In the genomic region with DNA sequence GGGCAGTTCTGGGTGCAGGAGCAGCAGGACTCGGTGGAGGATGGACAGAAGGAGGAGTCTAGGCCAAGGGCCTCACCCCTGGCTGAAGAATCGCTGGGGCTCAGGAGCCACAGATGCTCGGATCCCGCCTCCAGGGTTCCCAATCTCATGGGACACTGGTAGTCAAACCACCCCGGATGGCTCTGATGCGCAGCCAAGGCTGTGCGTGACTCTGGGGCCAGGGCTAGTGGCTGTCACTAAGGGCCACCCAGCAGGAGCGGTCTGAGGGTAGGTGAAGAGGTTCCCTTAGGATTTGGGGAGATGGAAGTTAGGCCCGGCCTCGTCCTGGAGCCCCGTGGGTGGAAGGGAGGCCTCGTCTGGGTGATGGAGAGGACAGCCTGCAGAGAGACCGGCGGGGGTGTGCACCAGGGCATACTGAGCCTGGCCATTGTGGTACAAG, we compare ENCODE assay signal across 17 cellular contexts.
DNase-seq lines count a peak whose midpoint lies in the region; ATAC-seq and TF ChIP-seq lines count a peak whose summit lies in the region.
"Had no signal": no experiment of that assay in that cellular context is flagged by ENCODE, and none has a peak within 500 bp of the region (broad histone marks: within the 10 kb centered on the region; RNA-seq: fewer than 3 reads in every experiment).

No MANE protein-coding gene starts in this region.

- H3K18ac ChIP-seq in mesenchymal stem cell (ENCODE audit: low read depth in 1 of 2, low read length in 2 of 2) = no peak overlapping the region

- peak; percentile 57 for DNase-seq in activated effector memory CD4-positive, alpha-beta T cell treated with anti-CD3 and anti-CD28 coated beads, Interleukin-2, amount 50 U/mL, for 16 hours
- DNase-seq in activated effector memory CD4-positive, alpha-beta T cell treated with Interleukin-2 at 50 U/mL for 16 hours = no peak
- DNase-seq in WTC11 (ENCODE audit: low spot score) (no peak), mesenchymal stem cell (no peak), nucleus accumbens (lab: John Stamatoyannopoulos, UW) (no peak), caudate nucleus (lab: John Stamatoyannopoulos, UW) (no peak), MG63 (no peak)
- no peak for DNase-seq in stimulated activated naive B cell treated with anti-CD40 and anti-IgM and Interleukin-4, amounts not matched to agents 10 μg/mL and 1 μg/mL and 100 μg/mL, for 72 hours
- DNase-seq: CD8-positive, alpha-beta T cell; NCI-H1048; NCI-H146; NCI-H2081 treated with DMSO at 0.1 percent for 48 hours; NCI-H510A treated with DMSO at 0.1 percent for 48 hours; NCI-H82; PC-9 had no signal

- no peak overlapping the region for H3K4me3 ChIP-seq in mesenchymal stem cell (ENCODE audit: insufficient read depth in 1 of 2, low read depth in 1 of 2, low read length in 2 of 2)
- no peak overlapping the region for H3K4me3 ChIP-seq in MG63
- H3K4me3 ChIP-seq: GM23248, PC-9 had no signal

- no peak overlapping the region for H2BK12ac ChIP-seq in mesenchymal stem cell (ENCODE audit: low read length in 2 of 2)

- no peaks in the 10 kb centered on the region for H3K9me3 ChIP-seq in mesenchymal stem cell (ENCODE audit: control insufficient read depth, low read length)
- no peaks in the 10 kb centered on the region for H3K9me3 ChIP-seq in MG63

- no peaks in the 10 kb centered on the region for H3K27me3 Mint-ChIP-seq in WTC11 (ENCODE audit: low read depth)
- no peaks in the 10 kb centered on the region for H3K27me3 Mint-ChIP-seq in stimulated activated naive B cell treated with anti-CD40 and anti-IgM and Interleukin-4, amounts not matched to agents 10 μg/mL and 1 μg/mL and 100 μg/mL, for 72 hours

- no peak overlapping the region for H2BK15ac ChIP-seq in mesenchymal stem cell (ENCODE audit: low read depth, poor library complexity, severe bottlenecking)

- H2BK120ac ChIP-seq in mesenchymal stem cell (ENCODE audit: low read depth, low read length) = no peak overlapping the region

- peaks cover 3% of the 10 kb centered on the region; the same call in 1 of the 2 replicates for H3K36me3 Mint-ChIP-seq in WTC11
- peaks cover 45 to 62% of the 10 kb centered on the region in 2 donors for H3K36me3 Mint-ChIP-seq in stimulated activated naive B cell treated with anti-CD40 and anti-IgM and Interleukin-4, amounts not matched to agents 10 μg/mL and 1 μg/mL and 100 μg/mL, for 72 hours

- peak overlapping the region; percentile 16 for H4K91ac ChIP-seq in mesenchymal stem cell (ENCODE audit: low read length)

- H3K14ac ChIP-seq in mesenchymal stem cell (ENCODE audit: low read length in 2 of 2) = no peak overlapping the region

- TF ChIP-seq CTCF in WTC11 (IDR thresholded peaks at IDR 0.05) = no peak

- H3K27ac ChIP-seq in mesenchymal stem cell (ENCODE audit: low read length, poor library complexity, severe bottlenecking) (no peak overlapping the region), caudate nucleus (ENCODE audit: low read depth, low read length) (no peak overlapping the region)
- H3K27ac ChIP-seq: GM23248, KMS-11, PC-9 had no signal

- no peak overlapping the region for H2BK5ac ChIP-seq in mesenchymal stem cell (ENCODE audit: low read depth, low read length, poor library complexity, severe bottlenecking)

- H3K4me3 Mint-ChIP-seq in WTC11 = no peak overlapping the region
- no peak overlapping the region for H3K4me3 Mint-ChIP-seq in stimulated activated naive B cell treated with anti-CD40 and anti-IgM and Interleukin-4, amounts not matched to agents 10 μg/mL and 1 μg/mL and 100 μg/mL, for 72 hours
- H3K4me3 Mint-ChIP-seq: CD8-positive, alpha-beta T cell had no signal

- peaks cover 16 to 57% of the 10 kb centered on the region in 2 experiments for H3K36me3 ChIP-seq in mesenchymal stem cell (ENCODE audit: control insufficient read depth in 1 of 2, insufficient read depth in 2 of 2, low read depth in 1 of 2, low read length in 2 of 2)
- H3K36me3 ChIP-seq in MG63 = no peaks in the 10 kb centered on the region

- POLR2A ChIA-PET in WTC11 (lab: Charles Lee) = no interaction called here

- peaks cover 8% of the 10 kb centered on the region for H3K4me1 Mint-ChIP-seq in WTC11
- H3K4me1 Mint-ChIP-seq in stimulated activated naive B cell treated with anti-CD40 and anti-IgM and Interleukin-4, amounts not matched to agents 10 μg/mL and 1 μg/mL and 100 μg/mL, for 72 hours = peaks cover 13 to 32% of the 10 kb centered on the region in 2 donors

- no peak overlapping the region for H3K9ac ChIP-seq in mesenchymal stem cell (ENCODE audit: low read length)
- H3K9ac ChIP-seq: GM23248, KMS-11 had no signal

- H3K27me3 ChIP-seq in mesenchymal stem cell (ENCODE audit: control insufficient read depth in 1 of 2, insufficient read depth in 1 of 2, low read length in 2 of 2) = no peaks in the 10 kb centered on the region
- no peaks in the 10 kb centered on the region for H3K27me3 ChIP-seq in MG63

- H3K4ac ChIP-seq in mesenchymal stem cell (ENCODE audit: low read depth in 1 of 2, low read length in 2 of 2) = no peak overlapping the region

- WGBS in mesenchymal stem cell = 96% methylated on average over 14 of the region's 14 CpGs

- no peak overlapping the region for H2AK5ac ChIP-seq in mesenchymal stem cell (ENCODE audit: low read length, severe bottlenecking)

- no peak overlapping the region for H2AFZ ChIP-seq in mesenchymal stem cell (ENCODE audit: low read depth, low read length)
- H2AFZ ChIP-seq: GM23248, PC-9 had no signal

- H3K27ac Mint-ChIP-seq in WTC11 = peak overlapping the region; percentile 22; the same call in 1 of the 2 replicates
- H3K27ac Mint-ChIP-seq in stimulated activated naive B cell treated with anti-CD40 and anti-IgM and Interleukin-4, amounts not matched to agents 10 μg/mL and 1 μg/mL and 100 μg/mL, for 72 hours = peak overlapping the region; percentile 53
- H3K27ac Mint-ChIP-seq: CD8-positive, alpha-beta T cell had no signal

- peaks cover 11% of the 10 kb centered on the region for H3K4me1 ChIP-seq in mesenchymal stem cell (ENCODE audit: control insufficient read depth, insufficient read depth, low read depth, low read length)

- H3K23ac ChIP-seq in mesenchymal stem cell (ENCODE audit: low read length in 2 of 2) = no peak overlapping the region

- CTCF ChIA-PET in WTC11 (lab: Charles Lee) = no interaction called here

- H4K8ac ChIP-seq in mesenchymal stem cell (ENCODE audit: low read length) = no peak overlapping the region

- H3K9me3 Mint-ChIP-seq in WTC11 = no peaks in the 10 kb centered on the region
- no peaks in the 10 kb centered on the region for H3K9me3 Mint-ChIP-seq in stimulated activated naive B cell treated with anti-CD40 and anti-IgM and Interleukin-4, amounts not matched to agents 10 μg/mL and 1 μg/mL and 100 μg/mL, for 72 hours
- H3K9me3 Mint-ChIP-seq: CD8-positive, alpha-beta T cell had no signal

- no peak overlapping the region for H3K4me2 ChIP-seq in mesenchymal stem cell (ENCODE audit: low read length, poor library complexity, severe bottlenecking)
- H3K4me2 ChIP-seq: KMS-11, PC-9 had no signal

- peaks cover 14% of the 10 kb centered on the region for H3K79me1 ChIP-seq in mesenchymal stem cell (replicated peaks; ENCODE audit: low read length, poor library complexity, severe bottlenecking)

- no peak for ATAC-seq in WTC11
- no peak for ATAC-seq in stimulated activated naive B cell treated with anti-CD40 and anti-IgM and Interleukin-4, amounts not matched to agents 10 μg/mL and 1 μg/mL and 100 μg/mL, for 72 hours (replicated peaks)
- ATAC-seq: CD8-positive, alpha-beta T cell had no signal

TF ChIP-seq in WTC11, 78 proteins besides CTCF, POLR2A, EP300 and RAD21 (continues in another document):
- no peak for TF ChIP-seq ZNF317 (CRISPR knock-in tag; IDR thresholded peaks at IDR 0.05; ENCODE audit: borderline replicate concordance, low read depth)
- TF ChIP-seq, protein P1, sequence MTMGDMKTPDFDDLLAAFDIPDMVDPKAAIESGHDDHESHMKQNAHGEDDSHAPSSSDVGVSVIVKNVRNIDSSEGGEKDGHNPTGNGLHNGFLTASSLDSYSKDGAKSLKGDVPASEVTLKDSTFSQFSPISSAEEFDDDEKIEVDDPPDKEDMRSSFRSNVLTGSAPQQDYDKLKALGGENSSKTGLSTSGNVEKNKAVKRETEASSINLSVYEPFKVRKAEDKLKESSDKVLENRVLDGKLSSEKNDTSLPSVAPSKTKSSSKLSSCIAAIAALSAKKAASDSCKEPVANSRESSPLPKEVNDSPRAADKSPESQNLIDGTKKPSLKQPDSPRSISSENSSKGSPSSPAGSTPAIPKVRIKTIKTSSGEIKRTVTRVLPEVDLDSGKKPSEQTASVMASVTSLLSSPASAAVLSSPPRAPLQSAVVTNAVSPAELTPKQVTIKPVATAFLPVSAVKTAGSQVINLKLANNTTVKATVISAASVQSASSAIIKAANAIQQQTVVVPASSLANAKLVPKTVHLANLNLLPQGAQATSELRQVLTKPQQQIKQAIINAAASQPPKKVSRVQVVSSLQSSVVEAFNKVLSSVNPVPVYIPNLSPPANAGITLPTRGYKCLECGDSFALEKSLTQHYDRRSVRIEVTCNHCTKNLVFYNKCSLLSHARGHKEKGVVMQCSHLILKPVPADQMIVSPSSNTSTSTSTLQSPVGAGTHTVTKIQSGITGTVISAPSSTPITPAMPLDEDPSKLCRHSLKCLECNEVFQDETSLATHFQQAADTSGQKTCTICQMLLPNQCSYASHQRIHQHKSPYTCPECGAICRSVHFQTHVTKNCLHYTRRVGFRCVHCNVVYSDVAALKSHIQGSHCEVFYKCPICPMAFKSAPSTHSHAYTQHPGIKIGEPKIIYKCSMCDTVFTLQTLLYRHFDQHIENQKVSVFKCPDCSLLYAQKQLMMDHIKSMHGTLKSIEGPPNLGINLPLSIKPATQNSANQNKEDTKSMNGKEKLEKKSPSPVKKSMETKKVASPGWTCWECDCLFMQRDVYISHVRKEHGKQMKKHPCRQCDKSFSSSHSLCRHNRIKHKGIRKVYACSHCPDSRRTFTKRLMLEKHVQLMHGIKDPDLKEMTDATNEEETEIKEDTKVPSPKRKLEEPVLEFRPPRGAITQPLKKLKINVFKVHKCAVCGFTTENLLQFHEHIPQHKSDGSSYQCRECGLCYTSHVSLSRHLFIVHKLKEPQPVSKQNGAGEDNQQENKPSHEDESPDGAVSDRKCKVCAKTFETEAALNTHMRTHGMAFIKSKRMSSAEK (CRISPR knock-in tag; IDR thresholded peaks at IDR 0.05; ENCODE audit: borderline replicate concordance) = no peak
- TF ChIP-seq, protein P2, sequence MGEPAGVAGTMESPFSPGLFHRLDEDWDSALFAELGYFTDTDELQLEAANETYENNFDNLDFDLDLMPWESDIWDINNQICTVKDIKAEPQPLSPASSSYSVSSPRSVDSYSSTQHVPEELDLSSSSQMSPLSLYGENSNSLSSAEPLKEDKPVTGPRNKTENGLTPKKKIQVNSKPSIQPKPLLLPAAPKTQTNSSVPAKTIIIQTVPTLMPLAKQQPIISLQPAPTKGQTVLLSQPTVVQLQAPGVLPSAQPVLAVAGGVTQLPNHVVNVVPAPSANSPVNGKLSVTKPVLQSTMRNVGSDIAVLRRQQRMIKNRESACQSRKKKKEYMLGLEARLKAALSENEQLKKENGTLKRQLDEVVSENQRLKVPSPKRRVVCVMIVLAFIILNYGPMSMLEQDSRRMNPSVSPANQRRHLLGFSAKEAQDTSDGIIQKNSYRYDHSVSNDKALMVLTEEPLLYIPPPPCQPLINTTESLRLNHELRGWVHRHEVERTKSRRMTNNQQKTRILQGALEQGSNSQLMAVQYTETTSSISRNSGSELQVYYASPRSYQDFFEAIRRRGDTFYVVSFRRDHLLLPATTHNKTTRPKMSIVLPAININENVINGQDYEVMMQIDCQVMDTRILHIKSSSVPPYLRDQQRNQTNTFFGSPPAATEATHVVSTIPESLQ (CRISPR knock-in tag; IDR thresholded peaks at IDR 0.05) = no peak
